2 cellular contexts compared by ENCODE assay signal in the genomic region with DNA sequence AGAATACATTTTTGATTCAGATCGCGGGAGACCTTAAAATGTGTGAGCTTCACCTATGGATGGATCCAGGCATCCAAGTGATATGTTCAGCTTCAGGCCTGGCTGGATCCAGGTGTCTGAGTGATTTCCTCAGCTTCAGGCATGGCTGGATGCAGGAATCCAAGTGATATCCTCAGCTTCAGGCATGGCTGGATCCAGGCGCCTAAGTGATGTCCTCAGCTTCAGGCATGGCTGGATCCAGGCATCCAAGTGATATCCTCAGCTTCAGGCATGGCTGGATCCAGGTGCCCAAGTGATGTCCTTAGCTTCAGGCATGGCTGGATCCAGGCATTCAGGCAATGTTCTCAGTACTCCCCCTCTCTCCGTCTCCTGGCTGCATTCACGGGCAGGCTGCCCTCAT.
TF ChIP-seq lines count a peak whose summit lies in the region.

No MANE protein-coding gene starts in this region.

TF ChIP-seq in HepG2, 621 proteins besides CTCF, POLR2A, EP300 and RAD21:
- TF ChIP-seq ZNF232 (CRISPR knock-in tag; IDR thresholded peaks at IDR 0.05; ENCODE audit: borderline replicate concordance): no peak
- TF ChIP-seq ZNF329 (CRISPR knock-in tag; IDR thresholded peaks at IDR 0.05; ENCODE audit: low read depth): peak; percentile 99

TF ChIP-seq in H1, 55 proteins besides CTCF, POLR2A, EP300 and RAD21:
- no peak for TF ChIP-seq JUND (IDR thresholded peaks at IDR 0.05; ENCODE audit: low read length)
- no peak for TF ChIP-seq RFX5 (IDR thresholded peaks at IDR 0.05; ENCODE audit: borderline replicate concordance, low read depth, low read length)
- no peak for TF ChIP-seq KDM5A (IDR thresholded peaks at IDR 0.05; ENCODE audit: low read length)
- TF ChIP-seq, protein P1, sequence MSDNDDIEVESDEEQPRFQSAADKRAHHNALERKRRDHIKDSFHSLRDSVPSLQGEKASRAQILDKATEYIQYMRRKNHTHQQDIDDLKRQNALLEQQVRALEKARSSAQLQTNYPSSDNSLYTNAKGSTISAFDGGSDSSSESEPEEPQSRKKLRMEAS (IDR thresholded peaks at IDR 0.05): no peak
- TF ChIP-seq TAF7 (optimal IDR thresholded peaks at IDR 0.05; ENCODE audit: borderline replicate concordance, low read depth, low read length): no peak
- no peak for TF ChIP-seq TBP (IDR thresholded peaks at IDR 0.05; ENCODE audit: low read depth, low read length)
- 0 out of 2 replicates have a peak, but pooled peaks have one; percentile 43 for TF ChIP-seq KDM1A (IDR thresholded peaks at IDR 0.05; ENCODE audit: borderline replicate concordance, low read length)
TF ChIP-seq in H1: peak in this region for 1.
